Comparison of ENCODE assay signal across 8 cellular contexts in the genomic region with DNA sequence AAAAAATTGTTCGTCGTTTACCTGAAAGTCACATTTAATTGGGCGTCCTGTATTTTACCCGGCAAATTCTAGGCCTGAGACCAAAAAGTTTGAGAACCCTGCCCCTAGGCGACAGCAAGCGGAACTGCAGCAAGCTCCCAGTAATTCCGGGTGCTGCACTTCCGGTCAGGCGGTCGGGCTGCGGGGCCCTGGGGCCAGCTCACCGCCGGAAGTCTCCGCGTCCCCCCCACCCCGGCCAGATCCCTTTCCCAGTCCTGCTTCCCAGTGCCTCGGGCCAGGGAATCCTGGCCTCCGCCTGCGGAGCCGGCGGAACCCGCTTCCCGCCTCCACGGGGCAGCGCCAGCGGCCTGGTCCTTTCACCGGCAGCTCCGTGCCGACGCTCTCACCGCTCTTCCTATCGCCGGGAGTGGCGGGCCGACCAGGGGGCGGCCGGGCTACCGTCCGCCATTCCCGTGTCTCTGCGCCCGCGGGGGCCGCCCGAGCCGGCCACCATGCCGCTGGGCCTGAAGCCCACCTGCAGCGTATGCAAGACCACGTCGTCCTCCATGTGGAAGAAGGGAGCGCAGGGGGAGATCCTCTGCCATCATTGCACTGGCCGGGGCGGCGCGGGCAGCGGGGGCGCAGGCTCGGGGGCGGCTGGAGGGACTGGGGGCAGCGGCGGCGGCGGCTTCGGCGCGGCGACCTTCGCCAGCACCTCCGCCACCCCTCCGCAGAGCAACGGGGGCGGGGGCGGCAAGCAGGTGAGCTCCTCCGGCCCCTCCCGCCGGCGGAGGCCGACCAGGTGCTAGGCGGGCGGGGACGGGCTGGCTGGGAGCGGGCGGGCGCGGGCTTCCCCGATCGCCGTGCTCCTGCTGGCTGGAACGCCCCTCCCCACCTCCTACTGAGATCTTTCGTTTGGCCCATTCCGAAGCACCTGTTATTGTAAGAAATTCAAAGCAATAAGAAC. TPM values are rescaled to one million over a fixed set of nuclear protein-coding genes. Genes with fewer than 3 reads are reported as not detected.
DNase-seq lines count a peak whose midpoint lies in the region; ATAC-seq and TF ChIP-seq lines count a peak whose summit lies in the region.

A gene with protein sequence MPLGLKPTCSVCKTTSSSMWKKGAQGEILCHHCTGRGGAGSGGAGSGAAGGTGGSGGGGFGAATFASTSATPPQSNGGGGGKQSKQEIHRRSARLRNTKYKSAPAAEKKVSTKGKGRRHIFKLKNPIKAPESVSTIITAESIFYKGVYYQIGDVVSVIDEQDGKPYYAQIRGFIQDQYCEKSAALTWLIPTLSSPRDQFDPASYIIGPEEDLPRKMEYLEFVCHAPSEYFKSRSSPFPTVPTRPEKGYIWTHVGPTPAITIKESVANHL (plus strand): TSS at position 244 of the 946 bp plus-strand sequence. CDS start 248 bp downstream, at position 492.

- peaks cover 14% of the 10 kb centered on the region for H3K4me1 Mint-ChIP-seq in activated naive CD8-positive, alpha-beta T cell treated with anti-CD3 and anti-CD28 coated beads, Interleukin-2, amount 50 U/mL, for 24 hours

- no peaks in the 10 kb centered on the region for H3K27me3 Mint-ChIP-seq in activated naive CD8-positive, alpha-beta T cell treated with anti-CD3 and anti-CD28 coated beads, Interleukin-2, amount 50 U/mL, for 24 hours

- peak within 1 kb of the TSS; percentile 75 for H3K27ac Mint-ChIP-seq in activated naive CD8-positive, alpha-beta T cell treated with anti-CD3 and anti-CD28 coated beads, Interleukin-2, amount 50 U/mL, for 24 hours

- 0% methylated on average over 35 to 52 of the region's 91 CpGs for WGBS in tibial nerve, 2 donors

- H3K9me3 ChIP-seq in parathyroid adenoma (ENCODE audit: control insufficient read depth, low read length) (no peaks in the 10 kb centered on the region), tibial nerve (no peaks in the 10 kb centered on the region)

- H3K27me3 ChIP-seq in parathyroid adenoma (ENCODE audit: control insufficient read depth, insufficient read depth, low read length) = no peaks in the 10 kb centered on the region
- H3K27me3 ChIP-seq in tibial nerve = no peaks in the 10 kb centered on the region

- H3K36me3 ChIP-seq in parathyroid adenoma (ENCODE audit: control insufficient read depth, insufficient read depth, low read length) (no peaks in the 10 kb centered on the region), tibial nerve (peaks cover 0 to 31% (median 0%) of the 10 kb centered on the region in 3 donors)

- DNase-seq in NCI-H128 (lab: John Stamatoyannopoulos, UW; ENCODE audit: unreplicated experiment) = peak; percentile 81
- peak; percentile 98 for DNase-seq in SW480 (ENCODE audit: low spot score)
- peak; percentile 83 for DNase-seq in activated naive CD8-positive, alpha-beta T cell treated with anti-CD3 and anti-CD28 coated beads, Interleukin-2, amount 50 U/mL, for 24 hours
- DNase-seq in Right ventricle myocardium superior = peak; percentile 93
- peak; percentile 72 to 80 for DNase-seq in tibial nerve (ENCODE audit: low spot score in 2 of 2)

- peak; percentile 60 to 91 for TF ChIP-seq EP300 in tibial nerve (IDR thresholded peaks at IDR 0.05)

- intact Hi-C loops in Right ventricle myocardium superior (cut with DNase I) = loop anchor here (2.0 to 10.0 kb wide), 2 partner anchors 203 to 613 kb away; a partner anchor contains a TSS

- ATAC-seq in HG02759 (IDR thresholded peaks at IDR 0.05; ENCODE audit: unreplicated experiment) (peak; percentile 91), Right ventricle myocardium superior (ENCODE audit: poor library complexity) (peak; percentile 99)
- ATAC-seq in activated naive CD8-positive, alpha-beta T cell treated with anti-CD3 and anti-CD28 coated beads, Interleukin-2, amount 50 U/mL, for 24 hours = peak; percentile 91

- peaks cover 17% of the 10 kb centered on the region for H3K36me3 Mint-ChIP-seq in activated naive CD8-positive, alpha-beta T cell treated with anti-CD3 and anti-CD28 coated beads, Interleukin-2, amount 50 U/mL, for 24 hours (ENCODE audit: low read depth)

- H3K27ac ChIP-seq in parathyroid adenoma (peak within 1 kb of the TSS; percentile 92), tibial nerve (peak within 1 kb of the TSS; percentile 94 to 96 (median 95))

- H3K4me3 ChIP-seq in parathyroid adenoma (ENCODE audit: low read depth, low read length) (peak within 1 kb of the TSS; percentile 85), tibial nerve (peak within 1 kb of the TSS; percentile 85 to 100 (median 94))

- peak in 1 of 2 donors; percentile 77 for TF ChIP-seq POLR2A in tibial nerve (IDR thresholded peaks at IDR 0.05)

- peak within 1 kb of the TSS; percentile 74 for H3K4me2 ChIP-seq in parathyroid adenoma (ENCODE audit: low read length)

- H3K4me1 ChIP-seq in parathyroid adenoma (no peaks in the 10 kb centered on the region), tibial nerve (peaks cover 0 to 14% (median 7%) of the 10 kb centered on the region in 4 donors)

- no peaks in the 10 kb centered on the region for H3K79me2 ChIP-seq in parathyroid adenoma

- H2AFZ ChIP-seq in parathyroid adenoma = peak within 1 kb of the TSS; percentile 99

- no peaks in the 10 kb centered on the region for H3K9me3 Mint-ChIP-seq in activated naive CD8-positive, alpha-beta T cell treated with anti-CD3 and anti-CD28 coated beads, Interleukin-2, amount 50 U/mL, for 24 hours

- peak within 1 kb of the TSS; percentile 93 for H3K9ac ChIP-seq in parathyroid adenoma

- peak within 1 kb of the TSS; percentile 84 for H3K4me3 Mint-ChIP-seq in activated naive CD8-positive, alpha-beta T cell treated with anti-CD3 and anti-CD28 coated beads, Interleukin-2, amount 50 U/mL, for 24 hours

- TF ChIP-seq CTCF in GM12874 (IDR thresholded peaks at IDR 0.05; ENCODE audit: insufficient read depth, low read depth, low read length) = peak; percentile 91
- peak; percentile 94 for TF ChIP-seq CTCF in parathyroid adenoma (IDR thresholded peaks at IDR 0.05)
- TF ChIP-seq CTCF in tibial nerve (IDR thresholded peaks at IDR 0.05) = peak; percentile 91 to 96 (median 95)

RNA-seq across cellular contexts. Expression of the gene that starts here (rescaled TPM):
- 11.2 TPM for total RNA-seq in Right ventricle myocardium superior
- 10 to 100 TPM; 46.8 to 91.2 (median 55.9) TPM for total RNA-seq in tibial nerve

Comparison
In these comparisons a context has a peak if more than half of its experiments do, and no peak if none do; other contexts are left out.
1. Peak in every context shown above with its lines: DNase-seq, ATAC-seq, H3K4me3 ChIP-seq and H3K27ac ChIP-seq.